In genomic region chr17:47203984-47204721, GRCh38 we compare ENCODE assay signal across 8 cellular contexts. TPM values are rescaled to one million over a fixed set of nuclear protein-coding genes. Genes with fewer than 3 reads are reported as not detected.
A peak's percentile ranks its signal among the peaks of the same experiment; 100 is the strongest.
DNase-seq lines count a peak whose midpoint lies in the region; ATAC-seq lines count a peak whose summit lies in the region.

No MANE protein-coding gene starts in this region.

- H3K27me3 Mint-ChIP-seq in activated CD4-positive, alpha-beta T cell treated with anti-CD3 and anti-CD28 coated beads, Interleukin-2, amount 10 ng/mL, durations not matched to agents 7 days and 5 days, result no peaks in the 10 kb centered on the region
- no peaks in the 10 kb centered on the region for H3K27me3 Mint-ChIP-seq in stimulated activated naive B cell treated with anti-CD40 and anti-IgM and Interleukin-4, amounts not matched to agents 10 μg/mL and 1 μg/mL and 100 μg/mL, for 72 hours

- H3K4me3 ChIP-seq in Jurkat, Clone E6-1 (ENCODE audit: low read length), result peak overlapping the region; percentile 13

- H3K9me3 Mint-ChIP-seq in activated CD4-positive, alpha-beta T cell treated with anti-CD3 and anti-CD28 coated beads, Interleukin-2, amount 10 ng/mL, durations not matched to agents 7 days and 5 days, result no peaks in the 10 kb centered on the region
- peaks cover 0 to 2% of the 10 kb centered on the region in 2 donors for H3K9me3 Mint-ChIP-seq in stimulated activated naive B cell treated with anti-CD40 and anti-IgM and Interleukin-4, amounts not matched to agents 10 μg/mL and 1 μg/mL and 100 μg/mL, for 72 hours

- peak; percentile 85 for DNase-seq in Jurkat, Clone E6-1 (ENCODE audit: low read depth, low spot score)
- DNase-seq in activated CD4-positive, alpha-beta T cell treated with anti-CD3 and anti-CD28 coated beads, Interleukin-2, amount 10 ng/mL, durations not matched to agents 7 days and 5 days, result peak; percentile 63
- DNase-seq in fibroblast of gingiva (ENCODE audit: low read depth) (peak; percentile 27), NCI-H146 treated with DMSO at 0.1 percent for 48 hours (lab: John Stamatoyannopoulos, UW; ENCODE audit: unreplicated experiment) (no peak), AML-193 (lab: John Stamatoyannopoulos, UW) (no peak)
- DNase-seq in stimulated activated naive B cell treated with anti-CD40 and anti-IgM and Interleukin-4, amounts not matched to agents 10 μg/mL and 1 μg/mL and 100 μg/mL, for 72 hours, result no peak

- POLR2A ChIA-PET in activated CD4-positive, alpha-beta T cell treated with anti-CD3 and anti-CD28 coated beads, Interleukin-2, amount 10 ng/mL, durations not matched to agents 7 days and 5 days (lab: Charles Lee), result no interaction called here

- peaks cover 60% of the 10 kb centered on the region for H3K4me1 Mint-ChIP-seq in activated CD4-positive, alpha-beta T cell treated with anti-CD3 and anti-CD28 coated beads, Interleukin-2, amount 10 ng/mL, durations not matched to agents 7 days and 5 days
- peaks cover 58 to 82% of the 10 kb centered on the region in 2 donors for H3K4me1 Mint-ChIP-seq in stimulated activated naive B cell treated with anti-CD40 and anti-IgM and Interleukin-4, amounts not matched to agents 10 μg/mL and 1 μg/mL and 100 μg/mL, for 72 hours

- peak; percentile 15 to 26 for ATAC-seq in stimulated activated naive B cell treated with anti-CD40 and anti-IgM and Interleukin-4, amounts not matched to agents 10 μg/mL and 1 μg/mL and 100 μg/mL, for 72 hours (replicated peaks)
- no peak for ATAC-seq in GM21447 (IDR thresholded peaks at IDR 0.05; ENCODE audit: unreplicated experiment)
- ATAC-seq in HG03045 (IDR thresholded peaks at IDR 0.05; ENCODE audit: unreplicated experiment), result no peak

- CTCF ChIA-PET in activated CD4-positive, alpha-beta T cell treated with anti-CD3 and anti-CD28 coated beads, Interleukin-2, amount 10 ng/mL, durations not matched to agents 7 days and 5 days (lab: Charles Lee), result interaction anchor here (1.0 to 1.3 kb wide), 4 partner anchors 9 to 43 kb away, joined by 3 to 6 read pairs (median 4); partner anchors contain the start of gene CDC27

- peak overlapping the region; percentile 52 for H3K4me3 Mint-ChIP-seq in activated CD4-positive, alpha-beta T cell treated with anti-CD3 and anti-CD28 coated beads, Interleukin-2, amount 10 ng/mL, durations not matched to agents 7 days and 5 days
- peak overlapping the region; percentile 63 to 67 for H3K4me3 Mint-ChIP-seq in stimulated activated naive B cell treated with anti-CD40 and anti-IgM and Interleukin-4, amounts not matched to agents 10 μg/mL and 1 μg/mL and 100 μg/mL, for 72 hours

- peak overlapping the region; percentile 94 for H3K27ac Mint-ChIP-seq in activated CD4-positive, alpha-beta T cell treated with anti-CD3 and anti-CD28 coated beads, Interleukin-2, amount 10 ng/mL, durations not matched to agents 7 days and 5 days
- peak overlapping the region; percentile 77 for H3K27ac Mint-ChIP-seq in stimulated activated naive B cell treated with anti-CD40 and anti-IgM and Interleukin-4, amounts not matched to agents 10 μg/mL and 1 μg/mL and 100 μg/mL, for 72 hours

- H3K36me3 Mint-ChIP-seq in activated CD4-positive, alpha-beta T cell treated with anti-CD3 and anti-CD28 coated beads, Interleukin-2, amount 10 ng/mL, durations not matched to agents 7 days and 5 days (ENCODE audit: low read depth), result no peaks in the 10 kb centered on the region
- no peaks in the 10 kb centered on the region for H3K36me3 Mint-ChIP-seq in stimulated activated naive B cell treated with anti-CD40 and anti-IgM and Interleukin-4, amounts not matched to agents 10 μg/mL and 1 μg/mL and 100 μg/mL, for 72 hours

RNA-seq across cellular contexts. Expression of gene MYL4, which starts 5.0 kb away (rescaled TPM):
- 1.0 TPM for polyA plus RNA-seq in Jurkat, Clone E6-1 (2012; ENCODE audit: insufficient read depth, insufficient read length)
- total RNA-seq in activated CD4-positive, alpha-beta T cell treated with anti-CD3 and anti-CD28 coated beads, Interleukin-2, amount 10 ng/mL, durations not matched to agents 7 days and 5 days, result not detected

RNA-seq across cellular contexts. Expression of gene CDC27, which starts 15.1 kb away (rescaled TPM):
- 75.7 TPM for polyA plus RNA-seq in Jurkat, Clone E6-1 (2012; ENCODE audit: insufficient read depth, insufficient read length)
- 100 to 1,000 TPM; 128 to 159 TPM for total RNA-seq in activated CD4-positive, alpha-beta T cell treated with anti-CD3 and anti-CD28 coated beads, Interleukin-2, amount 10 ng/mL, durations not matched to agents 7 days and 5 days

RNA-seq across cellular contexts. Expression of gene ITGB3, which starts 49.5 kb away (rescaled TPM):
- 1.8 TPM for polyA plus RNA-seq in Jurkat, Clone E6-1 (2012; ENCODE audit: insufficient read depth, insufficient read length)
- total RNA-seq in activated CD4-positive, alpha-beta T cell treated with anti-CD3 and anti-CD28 coated beads, Interleukin-2, amount 10 ng/mL, durations not matched to agents 7 days and 5 days, result under 1 TPM; 0.52 to 0.98 TPM

Comparison
In these comparisons a context has a peak if more than half of its experiments do, and no peak if none do; other contexts are left out.
1. DNase-seq: peak in Jurkat, Clone E6-1 (single experiment), activated CD4-positive, alpha-beta T cell treated with anti-CD3 and anti-CD28 coated beads, Interleukin-2, amount 10 ng/mL, durations not matched to agents 7 days and 5 days (single experiment) and fibroblast of gingiva (single experiment); none in stimulated activated naive B cell treated with anti-CD40 and anti-IgM and Interleukin-4, amounts not matched to agents 10 μg/mL and 1 μg/mL and 100 μg/mL, for 72 hours (single experiment), NCI-H146 treated with DMSO at 0.1 percent for 48 hours (single experiment) and AML-193 (0 of 2).
2. ATAC-seq: peak in stimulated activated naive B cell treated with anti-CD40 and anti-IgM and Interleukin-4, amounts not matched to agents 10 μg/mL and 1 μg/mL and 100 μg/mL, for 72 hours (2 of 2); none in GM21447 (single experiment) and HG03045 (single experiment).